In the genomic region with DNA sequence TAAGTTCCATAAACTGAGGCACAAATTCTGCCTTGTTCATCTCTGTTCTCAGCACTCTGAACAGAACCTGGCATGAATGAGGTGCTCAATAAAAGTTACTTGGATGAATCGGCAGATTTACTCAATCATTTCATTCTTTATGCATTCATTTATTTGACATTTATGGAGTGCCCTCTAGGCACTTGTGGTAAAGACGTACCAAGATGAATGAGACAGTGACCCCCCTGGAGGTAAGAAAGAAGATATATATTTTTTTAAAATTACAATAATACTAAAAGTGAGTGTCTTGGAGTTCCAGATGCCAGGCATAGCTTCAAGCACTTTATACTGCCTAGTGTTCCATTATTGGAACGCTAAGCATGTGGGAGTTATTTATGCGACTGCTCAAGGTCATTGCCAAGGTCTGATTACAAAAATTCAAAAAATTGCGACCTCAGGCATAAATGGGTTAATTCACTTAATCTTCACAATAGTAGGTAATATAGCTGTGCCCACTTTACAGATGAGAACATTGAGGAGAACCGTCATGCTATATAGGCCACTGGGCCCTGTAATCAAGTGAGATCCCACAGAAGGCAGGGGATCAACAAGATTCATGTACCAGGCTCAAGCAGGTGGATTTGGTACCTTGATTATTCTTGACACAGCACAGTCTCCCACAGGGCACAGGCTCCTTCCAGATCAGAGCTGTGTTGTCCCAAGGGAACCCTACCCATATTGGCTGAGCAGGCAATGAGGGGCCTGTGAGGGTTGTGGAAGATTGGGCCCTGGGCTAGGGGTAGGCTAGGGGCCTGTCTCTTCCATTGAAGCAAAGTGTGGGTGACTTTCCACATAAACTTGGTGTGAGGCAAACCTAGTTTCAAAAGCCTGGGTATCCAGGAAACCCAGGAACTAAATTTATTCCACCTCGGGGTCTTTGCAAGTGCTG, we compare ENCODE assay signal across 7 cellular contexts. TPM values are rescaled to one million over a fixed set of nuclear protein-coding genes. Genes with fewer than 3 reads are reported as not detected.
DNase-seq lines count a peak whose midpoint lies in the region; ATAC-seq and TF ChIP-seq lines count a peak whose summit lies in the region.

No MANE protein-coding gene starts in this region.

- peak overlapping the region; percentile 7 for H2AFZ ChIP-seq in SU-DHL-6 (ENCODE audit: low read depth, low read length, severe bottlenecking)

- WGBS in gastroesophageal sphincter (ENCODE audit: low coverage in 1 of 2), 2 donors, result 75 to 92% methylated on average over 6 to 7 of the region's 7 CpGs

- H3K9me3 ChIP-seq in HUES48 (ENCODE audit: control insufficient read depth, insufficient read depth, low read length), result no peaks in the 10 kb centered on the region
- no peaks in the 10 kb centered on the region for H3K9me3 ChIP-seq in SU-DHL-6 (ENCODE audit: insufficient read depth, low read length)
- no peaks in the 10 kb centered on the region for H3K9me3 ChIP-seq in gastroesophageal sphincter
- H3K9me3 ChIP-seq in skeletal muscle tissue (ENCODE audit: control insufficient read depth in 3 of 3, low read length in 3 of 3), result no peaks in the 10 kb centered on the region

- peaks cover 20% of the 10 kb centered on the region for H3K4me1 ChIP-seq in HUES48 (ENCODE audit: control insufficient read depth, insufficient read depth, low read length)
- peaks cover 2 to 72% (median 32%) of the 10 kb centered on the region in 3 donors for H3K4me1 ChIP-seq in gastroesophageal sphincter
- H3K4me1 ChIP-seq in skeletal muscle tissue (ENCODE audit: control insufficient read depth in 3 of 3, insufficient read depth in 3 of 3, low read length in 3 of 3), result peaks cover 65 to 75% (median 71%) of the 10 kb centered on the region in 3 donors

- H3K27ac ChIP-seq in HUES48 (ENCODE audit: low read depth, low read length) (no peak overlapping the region), SU-DHL-6 (ENCODE audit: low read depth, low read length) (no peak overlapping the region), gastroesophageal sphincter (peak overlapping the region; percentile 78 to 96 (median 90)), skeletal muscle tissue (ENCODE audit: low read depth, low read length) (peak overlapping the region; percentile 70)

- H3K36me3 ChIP-seq in HUES48 (ENCODE audit: control insufficient read depth, insufficient read depth, low read length), result no peaks in the 10 kb centered on the region
- H3K36me3 ChIP-seq in SU-DHL-6 (ENCODE audit: low read length), result no peaks in the 10 kb centered on the region
- no peaks in the 10 kb centered on the region for H3K36me3 ChIP-seq in gastroesophageal sphincter
- peaks cover 23 to 37% (median 31%) of the 10 kb centered on the region in 3 donors for H3K36me3 ChIP-seq in skeletal muscle tissue (ENCODE audit: control insufficient read depth in 3 of 3, insufficient read depth in 3 of 3, low read length in 3 of 3)

- TF ChIP-seq POLR2A in gastroesophageal sphincter (IDR thresholded peaks at IDR 0.05), result no peak

- no peaks in the 10 kb centered on the region for H4K20me1 ChIP-seq in SU-DHL-6 (ENCODE audit: low read depth, low read length)

- H3K79me2 ChIP-seq in SU-DHL-6 (ENCODE audit: insufficient read depth, low read length), result no peaks in the 10 kb centered on the region

- no peaks in the 10 kb centered on the region for H3K9me2 ChIP-seq in SU-DHL-6 (replicated peaks; ENCODE audit: insufficient read depth, low read length)

- no peak overlapping the region for H3K9ac ChIP-seq in HUES48 (ENCODE audit: low read depth, low read length)
- peak overlapping the region; percentile 6; the same call in 1 of the 2 replicates for H3K9ac ChIP-seq in SU-DHL-6 (ENCODE audit: low read length)
- H3K9ac ChIP-seq in skeletal muscle tissue (ENCODE audit: low read depth in 1 of 3, low read length in 3 of 3), result peak overlapping the region in 1 of 3 donors; percentile 61

- DNase-seq in NCI-H2029 treated with DMSO at 0.1 percent for 48 hours (lab: John Stamatoyannopoulos, UW) (no peak), NCI-H510A treated with DMSO at 0.1 percent for 48 hours (lab: John Stamatoyannopoulos, UW) (no peak)

- TF ChIP-seq CTCF in SU-DHL-6 (IDR thresholded peaks at IDR 0.05; ENCODE audit: insufficient read depth, low read length, poor library complexity, severe bottlenecking) (no peak), gastroesophageal sphincter (IDR thresholded peaks at IDR 0.05) (no peak)

- ATAC-seq in gastroesophageal sphincter, result no peak
- ATAC-seq in HG03039 (IDR thresholded peaks at IDR 0.05; ENCODE audit: unreplicated experiment), result no peak

- peak overlapping the region; percentile 69 for H3K4me3 ChIP-seq in HUES48 (ENCODE audit: low read depth, low read length)
- H3K4me3 ChIP-seq in SU-DHL-6 (ENCODE audit: insufficient read depth, low read length, poor library complexity, severe bottlenecking), result peak overlapping the region; percentile 36
- peak overlapping the region in 1 of 2 donors; percentile 45 for H3K4me3 ChIP-seq in gastroesophageal sphincter
- peak overlapping the region; percentile 32 to 61 (median 44) for H3K4me3 ChIP-seq in skeletal muscle tissue (ENCODE audit: low read length in 3 of 3)

- peak overlapping the region; percentile 46 for H3K4me2 ChIP-seq in SU-DHL-6 (ENCODE audit: low read depth, low read length, poor library complexity, severe bottlenecking)

- peaks cover 4% of the 10 kb centered on the region; the same call in 1 of the 2 replicates for H3F3A ChIP-seq in SU-DHL-6 (ENCODE audit: insufficient read depth)

- H3K27me3 ChIP-seq in HUES48 (ENCODE audit: control insufficient read depth, insufficient read depth, low read length), result peaks cover 20% of the 10 kb centered on the region
- H3K27me3 ChIP-seq in SU-DHL-6 (ENCODE audit: low read length), result no peaks in the 10 kb centered on the region
- no peaks in the 10 kb centered on the region for H3K27me3 ChIP-seq in gastroesophageal sphincter
- no peaks in the 10 kb centered on the region for H3K27me3 ChIP-seq in skeletal muscle tissue (ENCODE audit: control insufficient read depth in 3 of 3, insufficient read depth in 3 of 3, low read length in 3 of 3)

- no peak for TF ChIP-seq EP300 in gastroesophageal sphincter (IDR thresholded peaks at IDR 0.05)

RNA-seq across cellular contexts. Expression of gene XIRP1, which starts 10.7 kb away (rescaled TPM):
- total RNA-seq in gastroesophageal sphincter (under 1 TPM in 1 of 4 donors, not detected in 3; 0.40 TPM), skeletal muscle tissue (30.8 TPM)

RNA-seq across cellular contexts. Expression of gene CSRNP1, which starts 28.3 kb away (rescaled TPM):
- total RNA-seq in gastroesophageal sphincter, result 10 to 100 TPM; 30.4 to 59.0 (median 40.8) TPM
- total RNA-seq in skeletal muscle tissue, result 8.9 TPM

Comparison
In these comparisons a context has a peak if more than half of its experiments do, and no peak if none do; other contexts are left out.
1. H3K27ac ChIP-seq: peak in gastroesophageal sphincter (4 of 4) and skeletal muscle tissue (single experiment); none in HUES48 (single experiment) and SU-DHL-6 (single experiment).
2. RNA of gene XIRP1, which starts 10.7 kb away (total RNA-seq): 30.8 TPM in skeletal muscle tissue (single experiment); 0.40 TPM in gastroesophageal sphincter; every median in the first group is over 10 times any median in the second.